In the genomic region with DNA sequence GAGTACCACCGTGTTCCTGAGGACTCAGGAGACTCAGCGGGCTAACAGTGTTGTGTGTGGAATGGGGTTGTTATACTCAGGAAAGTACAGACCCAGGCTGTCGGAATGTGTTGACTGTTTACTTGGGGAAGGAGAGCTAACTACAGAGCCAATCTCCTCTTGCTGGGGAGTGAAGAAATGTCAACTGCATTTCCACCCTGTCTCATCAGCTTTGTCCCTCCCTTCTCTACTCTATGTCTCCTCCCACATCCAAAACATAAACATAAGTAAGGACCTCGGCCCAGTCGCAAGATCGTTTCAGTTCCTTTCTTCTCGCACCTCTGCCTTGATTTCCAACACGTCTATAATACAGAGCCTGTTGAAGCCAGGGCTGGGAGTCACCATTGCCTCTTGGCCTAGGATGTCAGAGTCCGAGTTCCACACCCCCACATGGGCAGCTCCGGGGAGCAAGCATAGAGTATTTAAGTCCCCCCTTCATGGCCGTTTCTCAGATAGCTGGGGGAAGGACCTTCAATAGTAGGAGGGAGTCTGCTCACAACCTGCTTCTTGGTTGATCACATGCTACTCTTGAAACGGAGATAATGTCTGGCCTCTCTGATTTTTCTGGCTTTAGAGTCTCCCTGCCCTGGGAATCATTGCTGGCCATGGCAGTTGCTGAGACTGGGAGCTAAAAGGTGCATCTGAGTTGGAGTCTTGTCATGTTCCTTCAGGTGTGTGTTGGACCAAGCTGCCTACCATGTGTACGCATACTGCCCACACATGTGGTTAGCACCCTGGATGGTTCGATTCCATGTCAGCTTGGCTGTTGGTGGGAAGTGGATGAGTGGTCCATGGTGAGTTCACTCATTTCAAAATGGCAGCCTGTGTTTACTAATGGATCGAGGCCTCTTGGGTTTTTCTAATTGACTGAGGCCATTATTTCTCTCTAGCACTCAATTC, we compare ENCODE assay signal across 23 cellular contexts.
"Had no signal": no experiment of that assay in that cellular context is flagged by ENCODE, and none has a peak within 500 bp of the region (broad histone marks: within the 10 kb centered on the region; RNA-seq: fewer than 3 reads in every experiment).

No MANE protein-coding gene starts in this region.

- ATAC-seq: activated T-cell treated with anti-CD3 and anti-CD28 coated beads, Interleukin-2, amount 50 U/mL, for 4 hours; naive thymus-derived CD4-positive, alpha-beta T cell; right cardiac atrium had no signal

- H3K4me3 ChIP-seq: breast epithelium, neural progenitor cell, tibial nerve had no signal

- DNase-seq: activated CD4-positive, alpha-beta memory T cell treated with anti-CD3 and anti-CD28 coated beads for 36 hours; activated CD4-positive, alpha-beta T cell treated with anti-CD3 and anti-CD28 coated beads, Interleukin-2, amount 10 ng/mL, durations not matched to agents 24 days and 14 days; activated CD4-positive, CD25-positive, alpha-beta regulatory T cell treated with anti-CD3 and anti-CD28 coated beads, Interleukin-2, amount 50 U/mL, for 72 hours; activated T-cell treated with anti-CD3 and anti-CD28 coated beads, Interleukin-2, amount 50 U/mL, for 4 hours; effector CD8-positive, alpha-beta T cell; erythroblast; foreskin fibroblast; hippocampal formation; immature natural killer cell; midbrain; naive thymus-derived CD4-positive, alpha-beta T cell; occipital lobe; right cardiac atrium; stimulated activated CD4-positive, alpha-beta T cell treated with anti-CD3 and anti-CD28 coated beads, Interleukin-15, amount 100 ng/mL, for 24 hours; stimulated activated CD4-positive, alpha-beta T cell treated with anti-CD3 and anti-CD28 coated beads, Interleukin-2, amount 100 ng/mL, for 24 hours; stimulated activated naive CD4-positive, alpha-beta T cell treated with Interleukin-2 at 50 U/mL for 16 hours; T-helper 2 cell had no signal

- H3K9me3 Mint-ChIP-seq: activated CD4-positive, alpha-beta memory T cell treated with anti-CD3 and anti-CD28 coated beads for 36 hours; activated naive CD4-positive, alpha-beta T cell treated with anti-CD3 and anti-CD28 coated beads, Interleukin-2, amount 50 U/mL, for 24 hours; activated T-cell treated with anti-CD3 and anti-CD28 coated beads, Interleukin-2, amount 50 U/mL, for 4 hours; activated T-helper 2 cell treated with anti-CD3 and anti-CD28 coated beads, Interferon-gamma antibody, Interleukin-2, Interleukin-4, amounts not matched to agents 10 μg/mL and 5 μg/mL and 100 μg/mL, durations not matched to agents 14 hours and 24 hours and 36 hours; memory B cell; neural progenitor cell had no signal

- H3K4me2 ChIP-seq: neural progenitor cell had no signal

- H3K4me1 ChIP-seq: breast epithelium had no signal

- H3K27ac Mint-ChIP-seq: activated CD4-positive, alpha-beta memory T cell treated with anti-CD3 and anti-CD28 coated beads for 36 hours; activated CD4-positive, alpha-beta T cell treated with anti-CD3 and anti-CD28 coated beads, Interleukin-2, amount 10 ng/mL, durations not matched to agents 24 days and 14 days; activated naive CD4-positive, alpha-beta T cell treated with anti-CD3 and anti-CD28 coated beads, Interleukin-2, amount 50 U/mL, for 24 hours; activated T-helper 2 cell treated with anti-CD3 and anti-CD28 coated beads, Interferon-gamma antibody, Interleukin-2, Interleukin-4, amounts not matched to agents 10 μg/mL and 5 μg/mL and 100 μg/mL, durations not matched to agents 14 hours and 24 hours and 36 hours; immature natural killer cell; memory B cell; naive thymus-derived CD4-positive, alpha-beta T cell; neural progenitor cell had no signal

- H3K36me3 Mint-ChIP-seq: activated CD4-positive, alpha-beta memory T cell treated with anti-CD3 and anti-CD28 coated beads for 36 hours; activated naive CD4-positive, alpha-beta T cell treated with anti-CD3 and anti-CD28 coated beads, Interleukin-2, amount 50 U/mL, for 24 hours; immature natural killer cell; memory B cell; neural progenitor cell had no signal

- H3K36me3 ChIP-seq: breast epithelium, neural progenitor cell, tibial nerve had no signal

- H3K9me3 ChIP-seq: breast epithelium, tibial nerve had no signal

- H3K27me3 ChIP-seq: breast epithelium, neural progenitor cell, tibial nerve had no signal

- H2AFZ ChIP-seq: neural progenitor cell had no signal

- H3K4me3 Mint-ChIP-seq: activated CD4-positive, alpha-beta memory T cell treated with anti-CD3 and anti-CD28 coated beads for 36 hours; activated CD4-positive, alpha-beta T cell treated with anti-CD3 and anti-CD28 coated beads, Interleukin-2, amount 10 ng/mL, durations not matched to agents 24 days and 14 days; activated naive CD4-positive, alpha-beta T cell treated with anti-CD3 and anti-CD28 coated beads, Interleukin-2, amount 50 U/mL, for 24 hours; activated T-cell treated with anti-CD3 and anti-CD28 coated beads, Interleukin-2, amount 50 U/mL, for 4 hours; immature natural killer cell; memory B cell; naive thymus-derived CD4-positive, alpha-beta T cell; neural progenitor cell had no signal

- H3K9ac ChIP-seq: neural progenitor cell had no signal

- H3K27ac ChIP-seq: breast epithelium, neural progenitor cell had no signal

- H3K4me1 Mint-ChIP-seq: activated naive CD4-positive, alpha-beta T cell treated with anti-CD3 and anti-CD28 coated beads, Interleukin-2, amount 50 U/mL, for 24 hours; immature natural killer cell; memory B cell; neural progenitor cell had no signal
